8 cellular contexts compared by ENCODE assay signal in the genomic region with DNA sequence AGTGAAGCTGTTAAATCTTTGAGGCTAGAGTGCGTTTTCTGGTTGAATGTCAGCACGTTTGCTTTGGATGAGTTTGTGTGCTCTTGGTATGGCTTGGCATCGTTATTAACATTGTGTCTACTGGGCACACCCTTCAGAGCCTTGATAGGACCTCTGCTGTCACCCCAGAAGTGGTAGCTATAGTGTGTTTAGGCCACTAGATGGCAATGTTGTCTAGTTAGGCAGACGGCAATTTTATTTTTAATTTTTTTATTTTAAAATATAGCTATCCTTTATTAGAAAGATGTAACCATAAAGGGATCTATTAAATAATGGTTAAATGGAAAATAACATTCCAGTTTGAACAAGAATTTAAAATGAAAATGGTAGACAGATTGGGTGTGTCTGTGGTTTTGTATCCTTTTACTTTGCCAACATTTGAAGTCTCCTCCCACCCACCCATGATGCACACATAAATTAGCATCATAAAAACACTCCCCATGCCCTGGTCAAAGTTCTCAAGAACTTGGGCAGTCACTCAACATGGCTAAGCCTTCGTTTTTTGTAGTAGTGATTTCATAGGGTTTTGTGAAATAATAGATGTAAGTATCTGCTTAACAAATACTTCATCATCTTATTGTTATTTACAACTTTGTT.
DNase-seq lines count a peak whose midpoint lies in the region; ATAC-seq and TF ChIP-seq lines count a peak whose summit lies in the region.

No MANE protein-coding gene starts in this region.

- TF ChIP-seq RAD21 in Ishikawa (IDR thresholded peaks at IDR 0.05; ENCODE audit: low read depth), result peak; percentile 65

- ATAC-seq in GM21576 (IDR thresholded peaks at IDR 0.05; ENCODE audit: unreplicated experiment) (peak; percentile 77), right lobe of liver (peak; percentile 54 to 66 (median 60))

- no peak overlapping the region for H3K4me3 Mint-ChIP-seq in activated CD4-positive, alpha-beta T cell treated with anti-CD3 and anti-CD28 coated beads, Interleukin-2, amount 10 ng/mL, durations not matched to agents 24 days and 14 days

- H3K4me1 ChIP-seq in right lobe of liver, result no peaks in the 10 kb centered on the region

- WGBS in right lobe of liver (ENCODE audit: insufficient coverage, low coverage, low lambda C conversion rate, missing lambda C conversion rate), result 14% methylated on average over 5 of the region's 5 CpGs

- no peaks in the 10 kb centered on the region for H3K36me3 ChIP-seq in right lobe of liver

- H3K27ac ChIP-seq in right lobe of liver, result no peak overlapping the region

- peaks cover 2% of the 10 kb centered on the region for H3K4me1 Mint-ChIP-seq in activated CD4-positive, alpha-beta T cell treated with anti-CD3 and anti-CD28 coated beads, Interleukin-2, amount 10 ng/mL, durations not matched to agents 24 days and 14 days

- no peak for TF ChIP-seq POLR2A in right lobe of liver (IDR thresholded peaks at IDR 0.05)

- no peak overlapping the region for H3K27ac Mint-ChIP-seq in activated CD4-positive, alpha-beta T cell treated with anti-CD3 and anti-CD28 coated beads, Interleukin-2, amount 10 ng/mL, durations not matched to agents 24 days and 14 days

- TF ChIP-seq CTCF in right lobe of liver (IDR thresholded peaks at IDR 0.05), result peak; percentile 42 to 68 (median 60)

- no peaks in the 10 kb centered on the region for H3K27me3 ChIP-seq in right lobe of liver

- DNase-seq in activated CD4-positive, alpha-beta T cell treated with anti-CD3 and anti-CD28 coated beads, Interleukin-2, amount 10 ng/mL, durations not matched to agents 24 days and 14 days, result peak; percentile 64
- no peak for DNase-seq in activated CD4-positive, alpha-beta T cell treated with anti-CD3 and anti-CD28 coated beads, Interleukin-2, amount 50 U/mL, for 4 hours
- DNase-seq in astrocyte of the hippocampus (ENCODE audit: low read depth, low spot score) (peak; percentile 45), right lobe of liver (no peak)
- DNase-seq in activated T-cell treated with anti-CD3 and anti-CD28 coated beads, Interleukin-2, amount 50 U/mL, for 1 hour, result no peak
- no peak for DNase-seq in activated CD8-positive, alpha-beta memory T cell treated with anti-CD3 and anti-CD28 coated beads for 24 hours

- H3K9me3 Mint-ChIP-seq in activated CD4-positive, alpha-beta T cell treated with anti-CD3 and anti-CD28 coated beads, Interleukin-2, amount 10 ng/mL, durations not matched to agents 24 days and 14 days, result peaks cover 5% of the 10 kb centered on the region

- TF ChIP-seq EP300 in Ishikawa (IDR thresholded peaks at IDR 0.05; ENCODE audit: borderline replicate concordance), result no peak

- no peak overlapping the region for H3K4me3 ChIP-seq in right lobe of liver

- no peaks in the 10 kb centered on the region for H3K36me3 Mint-ChIP-seq in activated CD4-positive, alpha-beta T cell treated with anti-CD3 and anti-CD28 coated beads, Interleukin-2, amount 10 ng/mL, durations not matched to agents 24 days and 14 days (ENCODE audit: low read depth)

- no peaks in the 10 kb centered on the region for H3K9me3 ChIP-seq in right lobe of liver

- intact Hi-C loops in activated CD4-positive, alpha-beta T cell treated with anti-CD3 and anti-CD28 coated beads, Interleukin-2, amount 10 ng/mL, durations not matched to agents 24 days and 14 days (cut with micrococcal nuclease), result loop anchor here (1.0 to 2.0 kb wide), 2 partner anchors 194 to 518 kb away; no protein-coding TSS in a partner anchor
- intact Hi-C loops in right lobe of liver (cut with DNase I), result no loop called here

- peaks cover 9% of the 10 kb centered on the region for H3K27me3 Mint-ChIP-seq in activated CD4-positive, alpha-beta T cell treated with anti-CD3 and anti-CD28 coated beads, Interleukin-2, amount 10 ng/mL, durations not matched to agents 24 days and 14 days

TF ChIP-seq in Ishikawa, 13 proteins besides CTCF, POLR2A, EP300 and RAD21:
- TF ChIP-seq, protein P1, sequence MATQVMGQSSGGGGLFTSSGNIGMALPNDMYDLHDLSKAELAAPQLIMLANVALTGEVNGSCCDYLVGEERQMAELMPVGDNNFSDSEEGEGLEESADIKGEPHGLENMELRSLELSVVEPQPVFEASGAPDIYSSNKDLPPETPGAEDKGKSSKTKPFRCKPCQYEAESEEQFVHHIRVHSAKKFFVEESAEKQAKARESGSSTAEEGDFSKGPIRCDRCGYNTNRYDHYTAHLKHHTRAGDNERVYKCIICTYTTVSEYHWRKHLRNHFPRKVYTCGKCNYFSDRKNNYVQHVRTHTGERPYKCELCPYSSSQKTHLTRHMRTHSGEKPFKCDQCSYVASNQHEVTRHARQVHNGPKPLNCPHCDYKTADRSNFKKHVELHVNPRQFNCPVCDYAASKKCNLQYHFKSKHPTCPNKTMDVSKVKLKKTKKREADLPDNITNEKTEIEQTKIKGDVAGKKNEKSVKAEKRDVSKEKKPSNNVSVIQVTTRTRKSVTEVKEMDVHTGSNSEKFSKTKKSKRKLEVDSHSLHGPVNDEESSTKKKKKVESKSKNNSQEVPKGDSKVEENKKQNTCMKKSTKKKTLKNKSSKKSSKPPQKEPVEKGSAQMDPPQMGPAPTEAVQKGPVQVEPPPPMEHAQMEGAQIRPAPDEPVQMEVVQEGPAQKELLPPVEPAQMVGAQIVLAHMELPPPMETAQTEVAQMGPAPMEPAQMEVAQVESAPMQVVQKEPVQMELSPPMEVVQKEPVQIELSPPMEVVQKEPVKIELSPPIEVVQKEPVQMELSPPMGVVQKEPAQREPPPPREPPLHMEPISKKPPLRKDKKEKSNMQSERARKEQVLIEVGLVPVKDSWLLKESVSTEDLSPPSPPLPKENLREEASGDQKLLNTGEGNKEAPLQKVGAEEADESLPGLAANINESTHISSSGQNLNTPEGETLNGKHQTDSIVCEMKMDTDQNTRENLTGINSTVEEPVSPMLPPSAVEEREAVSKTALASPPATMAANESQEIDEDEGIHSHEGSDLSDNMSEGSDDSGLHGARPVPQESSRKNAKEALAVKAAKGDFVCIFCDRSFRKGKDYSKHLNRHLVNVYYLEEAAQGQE (IDR thresholded peaks at IDR 0.05; ENCODE audit: low read depth), result no peak
- TF ChIP-seq CREB1 (IDR thresholded peaks at IDR 0.05; ENCODE audit: low read depth), result no peak
- TF ChIP-seq CEBPB (IDR thresholded peaks at IDR 0.05), result no peak
- no peak for TF ChIP-seq ZBTB7A (IDR thresholded peaks at IDR 0.05; ENCODE audit: low read depth)
- TF ChIP-seq, protein P2, sequence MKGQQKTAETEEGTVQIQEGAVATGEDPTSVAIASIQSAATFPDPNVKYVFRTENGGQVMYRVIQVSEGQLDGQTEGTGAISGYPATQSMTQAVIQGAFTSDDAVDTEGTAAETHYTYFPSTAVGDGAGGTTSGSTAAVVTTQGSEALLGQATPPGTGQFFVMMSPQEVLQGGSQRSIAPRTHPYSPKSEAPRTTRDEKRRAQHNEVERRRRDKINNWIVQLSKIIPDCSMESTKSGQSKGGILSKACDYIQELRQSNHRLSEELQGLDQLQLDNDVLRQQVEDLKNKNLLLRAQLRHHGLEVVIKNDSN (IDR thresholded peaks at IDR 0.05), result no peak
- TF ChIP-seq NFIC (IDR thresholded peaks at IDR 0.05), result no peak
- no peak for TF ChIP-seq TAF1 (IDR thresholded peaks at IDR 0.05; ENCODE audit: low read depth)
- no peak for TF ChIP-seq EGR1 (IDR thresholded peaks at IDR 0.05)

Comparison
In these comparisons a context has a peak if more than half of its experiments do, and no peak if none do; other contexts are left out.
1. DNase-seq: peak in activated CD4-positive, alpha-beta T cell treated with anti-CD3 and anti-CD28 coated beads, Interleukin-2, amount 10 ng/mL, durations not matched to agents 24 days and 14 days (single experiment) and astrocyte of the hippocampus (single experiment); none in activated CD4-positive, alpha-beta T cell treated with anti-CD3 and anti-CD28 coated beads, Interleukin-2, amount 50 U/mL, for 4 hours (0 of 2), right lobe of liver (0 of 3), activated T-cell treated with anti-CD3 and anti-CD28 coated beads, Interleukin-2, amount 50 U/mL, for 1 hour (single experiment) and activated CD8-positive, alpha-beta memory T cell treated with anti-CD3 and anti-CD28 coated beads for 24 hours (single experiment).